Comparison of ENCODE assay signal across 1 cellular context in genomic region chr16:66751135-66751991, GRCh38.
TF ChIP-seq lines count a peak whose summit lies in the region.

DYNC1LI2 (minus strand) TSS chr16:66751609; CDS start chr16:66751591, 18 bp downstream.

TF ChIP-seq in HEK293, 187 proteins besides CTCF, POLR2A, EP300 and RAD21 (continued from another document and continues in another):
- TF ChIP-seq PRDM2 (tag by site-specific recombination; IDR thresholded peaks at IDR 0.05; ENCODE audit: borderline replicate concordance) = no peak
- no peak for TF ChIP-seq ZNF701 (tag by site-specific recombination; IDR thresholded peaks at IDR 0.05)
- no peak for TF ChIP-seq ZNF350 (tag by site-specific recombination; IDR thresholded peaks at IDR 0.05)
- no peak for TF ChIP-seq ZNF19 (tag by site-specific recombination; IDR thresholded peaks at IDR 0.05; ENCODE audit: low read depth)
- no peak for TF ChIP-seq ZIC2 (tag by site-specific recombination; IDR thresholded peaks at IDR 0.05)
- no peak for TF ChIP-seq ZNF747 (tag by site-specific recombination; IDR thresholded peaks at IDR 0.05)
- TF ChIP-seq HOXC10 (CRISPR knock-in tag; IDR thresholded peaks at IDR 0.05) = no peak
- no peak for TF ChIP-seq ELK4 (IDR thresholded peaks at IDR 0.05; ENCODE audit: borderline replicate concordance, low read depth, low read length)
- TF ChIP-seq ZNF157 (tag by site-specific recombination; IDR thresholded peaks at IDR 0.05) = no peak
- TF ChIP-seq ZNF555 (tag by site-specific recombination; conservative IDR thresholded peaks at IDR 0.05) = no peak
- TF ChIP-seq YY2 (tag by site-specific recombination; IDR thresholded peaks at IDR 0.05) = no peak
- TF ChIP-seq ZFP69B (tag by site-specific recombination; IDR thresholded peaks at IDR 0.05) = no peak
- TF ChIP-seq ZNF629 (tag by site-specific recombination; IDR thresholded peaks at IDR 0.05) = no peak
- TF ChIP-seq ZNF24 (tag by site-specific recombination; IDR thresholded peaks at IDR 0.05) = no peak
- TF ChIP-seq ZNF692 (tag by site-specific recombination; IDR thresholded peaks at IDR 0.05) = 0 out of 2 replicates have a peak, but pooled peaks have one; percentile 17
- no peak for TF ChIP-seq ATF2 (tag by site-specific recombination; IDR thresholded peaks at IDR 0.05; ENCODE audit: low read depth)
- TF ChIP-seq ZBTB44 (tag by site-specific recombination; IDR thresholded peaks at IDR 0.05) = peak; percentile 36; the same call in 1 of the 2 replicates
- no peak for TF ChIP-seq SALL2 (tag by site-specific recombination; IDR thresholded peaks at IDR 0.05; ENCODE audit: borderline replicate concordance)
- TF ChIP-seq ZNF155 (tag by site-specific recombination; IDR thresholded peaks at IDR 0.05) = no peak
- no peak for TF ChIP-seq ZNF529 (tag by site-specific recombination; IDR thresholded peaks at IDR 0.05; ENCODE audit: insufficient replicate concordance)
- no peak for TF ChIP-seq ZNF391 (tag by site-specific recombination; IDR thresholded peaks at IDR 0.05; ENCODE audit: borderline replicate concordance, low read depth)
- no peak for TF ChIP-seq ZNF280D (tag by site-specific recombination; IDR thresholded peaks at IDR 0.05)
- no peak for TF ChIP-seq ZNF138 (tag by site-specific recombination; IDR thresholded peaks at IDR 0.05; ENCODE audit: borderline replicate concordance)
- no peak for TF ChIP-seq ZNF624 (tag by site-specific recombination; IDR thresholded peaks at IDR 0.05)
- TF ChIP-seq ZNF549 (tag by site-specific recombination; IDR thresholded peaks at IDR 0.05) = no peak
- no peak for TF ChIP-seq HOXD13 (CRISPR knock-in tag; IDR thresholded peaks at IDR 0.05; ENCODE audit: borderline replicate concordance)
- TF ChIP-seq ZNF2 (tag by site-specific recombination; IDR thresholded peaks at IDR 0.05) = no peak
- no peak for TF ChIP-seq ZNF768 (tag by site-specific recombination; IDR thresholded peaks at IDR 0.05)
- no peak for TF ChIP-seq HOXA7 (CRISPR knock-in tag; IDR thresholded peaks at IDR 0.05; ENCODE audit: borderline replicate concordance)
- no peak for TF ChIP-seq ZNF704 (tag by site-specific recombination; IDR thresholded peaks at IDR 0.05)
- no peak for TF ChIP-seq ZNF274 (IDR thresholded peaks at IDR 0.05; ENCODE audit: low read length)
- TF ChIP-seq ZNF274 (tag by site-specific recombination; IDR thresholded peaks at IDR 0.05; ENCODE audit: borderline replicate concordance) = no peak
- TF ChIP-seq ZNF776 (tag by site-specific recombination; IDR thresholded peaks at IDR 0.05; ENCODE audit: borderline replicate concordance) = no peak
- TF ChIP-seq ZBTB1 (tag by site-specific recombination; IDR thresholded peaks at IDR 0.05) = no peak
- TF ChIP-seq ZNF518A (tag by site-specific recombination; conservative IDR thresholded peaks at IDR 0.05; ENCODE audit: low read depth) = no peak
- no peak for TF ChIP-seq ZNF23 (tag by site-specific recombination; IDR thresholded peaks at IDR 0.05; ENCODE audit: borderline replicate concordance)
